In genomic region chr12:120200364-120200817, GRCh38 we compare ENCODE assay signal across 8 cellular contexts. TPM values are rescaled to one million over a fixed set of nuclear protein-coding genes. Genes with fewer than 3 reads are reported as not detected.
A peak's percentile ranks its signal among the peaks of the same experiment; 100 is the strongest.
DNase-seq lines count a peak whose midpoint lies in the region; ATAC-seq and TF ChIP-seq lines count a peak whose summit lies in the region.
"Not testable (repeated sequence)": the region's sequence is repeated elsewhere in the genome, so short reads cannot be mapped to it uniquely, and the experiment has no call there.

No MANE protein-coding gene starts in this region.

- H3K27me3 ChIP-seq in CD4-positive, CD25-positive, alpha-beta regulatory T cell (ENCODE audit: control insufficient read depth, insufficient read depth, low read length); KMS-11 (ENCODE audit: insufficient read depth, low read depth); esophagus muscularis mucosa; left lung; neutrophil: not testable (repeated sequence)

- intact Hi-C loops in esophagus muscularis mucosa (cut with DNase I); left lung (cut with DNase I): not testable (repeated sequence)

- H4K20me1 ChIP-seq in KMS-11 (ENCODE audit: insufficient read depth), result not testable (repeated sequence)

- in situ Hi-C loops in astrocyte of the spinal cord (cut with HindIII; ENCODE audit: low sequenced_read_pairs), result not testable (repeated sequence)

- WGBS in esophagus muscularis mucosa, result 5% methylated on average over 16 of the region's 17 CpGs

- peak overlapping the region; percentile 92 for H3K9ac ChIP-seq in KMS-11

- TF ChIP-seq CTCF in KMS-11 (conservative IDR thresholded peaks at IDR 0.05; ENCODE audit: low read depth, low read length); WI38 (IDR thresholded peaks at IDR 0.05; ENCODE audit: low read depth, low read length); astrocyte of the spinal cord (IDR thresholded peaks at IDR 0.05; ENCODE audit: low read depth, low read length); esophagus muscularis mucosa (IDR thresholded peaks at IDR 0.05); left lung (IDR thresholded peaks at IDR 0.05); neutrophil (IDR thresholded peaks at IDR 0.05): not testable (repeated sequence)

- TF ChIP-seq POLR2A in esophagus muscularis mucosa (IDR thresholded peaks at IDR 0.05; ENCODE audit: low read depth), result not testable (repeated sequence)

- H3K27ac ChIP-seq in CD4-positive, CD25-positive, alpha-beta regulatory T cell (ENCODE audit: insufficient read depth, low read length, poor library complexity, severe bottlenecking), result peak overlapping the region; percentile 86
- H3K27ac ChIP-seq in KMS-11, result peak overlapping the region; percentile 91
- peak overlapping the region; percentile 79 to 89 (median 87) for H3K27ac ChIP-seq in esophagus muscularis mucosa (replicated peaks in 1 of 4)
- peak overlapping the region; percentile 90 to 91 for H3K27ac ChIP-seq in left lung
- H3K27ac ChIP-seq in neutrophil, result peak overlapping the region; percentile 69
- H3K27ac ChIP-seq in substantia nigra (ENCODE audit: low read depth, low read length, poor library complexity, severe bottlenecking), result peak overlapping the region; percentile 16

- DNase-seq in CD4-positive, CD25-positive, alpha-beta regulatory T cell; astrocyte of the spinal cord (ENCODE audit: low read depth, low spot score); esophagus muscularis mucosa (ENCODE audit: extremely low spot score); left lung; substantia nigra (lab: John Stamatoyannopoulos, UW): not testable (repeated sequence)

- not testable (repeated sequence) for H3K36me3 Mint-ChIP-seq in CD4-positive, CD25-positive, alpha-beta regulatory T cell

- H3K36me3 ChIP-seq in CD4-positive, CD25-positive, alpha-beta regulatory T cell (ENCODE audit: control insufficient read depth, insufficient read depth, low read length), result peaks cover 36% of the 10 kb centered on the region
- H3K36me3 ChIP-seq in KMS-11 (ENCODE audit: insufficient read depth); neutrophil: not testable (repeated sequence)
- peaks cover 26 to 44% (median 35%) of the 10 kb centered on the region in 4 donors for H3K36me3 ChIP-seq in esophagus muscularis mucosa
- H3K36me3 ChIP-seq in left lung, result peaks cover 8 to 44% of the 10 kb centered on the region in 2 donors

- peaks cover 38% of the 10 kb centered on the region for H3K79me2 ChIP-seq in KMS-11 (ENCODE audit: insufficient read depth, low read depth)

- H3K4me3 Mint-ChIP-seq in CD4-positive, CD25-positive, alpha-beta regulatory T cell, result peak overlapping the region; percentile 95 to 99 (median 98)

- H3K4me3 ChIP-seq in CD4-positive, CD25-positive, alpha-beta regulatory T cell (ENCODE audit: low read depth, low read length), result peak overlapping the region; percentile 96
- H3K4me3 ChIP-seq in KMS-11 (IDR thresholded peaks at IDR 0.05; ENCODE audit: insufficient read depth, low read depth, low read length), result not testable (repeated sequence)
- H3K4me3 ChIP-seq in WI38 (ENCODE audit: low read depth, low read length), result peak overlapping the region; percentile 97
- H3K4me3 ChIP-seq in astrocyte of the spinal cord (ENCODE audit: low read depth, low read length), result peak overlapping the region; percentile 99
- H3K4me3 ChIP-seq in esophagus muscularis mucosa, result peak overlapping the region; percentile 81 to 98 (median 84)
- peak overlapping the region; percentile 79 to 91 for H3K4me3 ChIP-seq in left lung
- peak overlapping the region; percentile 70 to 93 for H3K4me3 ChIP-seq in neutrophil (ENCODE audit: low read depth in 1 of 2, low read length in 1 of 2)

- H3K9me3 ChIP-seq in CD4-positive, CD25-positive, alpha-beta regulatory T cell (ENCODE audit: control insufficient read depth in 2 of 2, low read length in 2 of 2); esophagus muscularis mucosa; left lung; neutrophil: not testable (repeated sequence)

- not testable (repeated sequence) for ATAC-seq in CD4-positive, CD25-positive, alpha-beta regulatory T cell (ENCODE audit: low read depth in 2 of 2); left lung

- peaks cover 28% of the 10 kb centered on the region for H3K4me1 ChIP-seq in CD4-positive, CD25-positive, alpha-beta regulatory T cell (ENCODE audit: control insufficient read depth, insufficient read depth, low read length, poor library complexity, severe bottlenecking)
- H3K4me1 ChIP-seq in KMS-11 (ENCODE audit: low read depth, poor library complexity, severe bottlenecking), result peaks cover 43% of the 10 kb centered on the region
- peaks cover 18 to 56% (median 45%) of the 10 kb centered on the region in 4 donors for H3K4me1 ChIP-seq in esophagus muscularis mucosa
- H3K4me1 ChIP-seq in left lung, result peaks cover 10 to 50% of the 10 kb centered on the region in 2 donors
- H3K4me1 ChIP-seq in neutrophil (ENCODE audit: control insufficient read depth in 1 of 2, insufficient read depth in 1 of 2, low read depth in 1 of 2, low read length in 1 of 2), result peaks cover 18 to 20% of the 10 kb centered on the region in 2 experiments

- H3K27ac Mint-ChIP-seq in CD4-positive, CD25-positive, alpha-beta regulatory T cell, result peak overlapping the region; percentile 95 to 96 (median 96)

- TF ChIP-seq EP300 in esophagus muscularis mucosa (IDR thresholded peaks at IDR 0.05), result not testable (repeated sequence)

- peaks cover 5 to 43% (median 20%) of the 10 kb centered on the region in 4 donors for H3K4me1 Mint-ChIP-seq in CD4-positive, CD25-positive, alpha-beta regulatory T cell

- H3K4me2 ChIP-seq in KMS-11, result peak overlapping the region; percentile 92

- H3K27me3 Mint-ChIP-seq in CD4-positive, CD25-positive, alpha-beta regulatory T cell, result not testable (repeated sequence)

- not testable (repeated sequence) for H2AFZ ChIP-seq in KMS-11 (ENCODE audit: low read depth)

- H3K9me3 Mint-ChIP-seq in CD4-positive, CD25-positive, alpha-beta regulatory T cell, result not testable (repeated sequence)

RNA-seq across cellular contexts. Expression of gene RPLP0, which starts 0.5 kb away (rescaled TPM):
- total RNA-seq in CD4-positive, CD25-positive, alpha-beta regulatory T cell, result 1,127 TPM
- 1,000 to 10,000 TPM in 3 of 4 donors, 100 to 1,000 TPM in 1; 998 to 1,871 (median 1,438) TPM for polyA plus RNA-seq in CD4-positive, CD25-positive, alpha-beta regulatory T cell
- total RNA-seq in esophagus muscularis mucosa, result 1,000 to 10,000 TPM; 2,092 to 2,985 (median 2,271) TPM
- 1,000 to 10,000 TPM; 1,565 to 1,940 TPM for total RNA-seq in left lung

RNA-seq across cellular contexts. Expression of gene GCN1, which starts 5.9 kb away (rescaled TPM):
- 115 TPM for total RNA-seq in CD4-positive, CD25-positive, alpha-beta regulatory T cell
- polyA plus RNA-seq in CD4-positive, CD25-positive, alpha-beta regulatory T cell, result 10 to 100 TPM; 17.0 to 27.5 (median 20.9) TPM
- total RNA-seq in esophagus muscularis mucosa (10 to 100 TPM; 38.6 to 94.6 (median 49.3) TPM), left lung (10 to 100 TPM; 69.2 to 89.4 TPM)

Comparison
In these comparisons a context has a peak if more than half of its experiments do, and no peak if none do; other contexts are left out.
1. H3K27ac ChIP-seq: peak in every context shown above with its lines; median percentile 91 in KMS-11; 90 in left lung; 87 in esophagus muscularis mucosa; 86 in CD4-positive, CD25-positive, alpha-beta regulatory T cell; 69 in neutrophil; 16 in substantia nigra.